Comparison of ENCODE assay signal across 24 cellular contexts in the genomic region with DNA sequence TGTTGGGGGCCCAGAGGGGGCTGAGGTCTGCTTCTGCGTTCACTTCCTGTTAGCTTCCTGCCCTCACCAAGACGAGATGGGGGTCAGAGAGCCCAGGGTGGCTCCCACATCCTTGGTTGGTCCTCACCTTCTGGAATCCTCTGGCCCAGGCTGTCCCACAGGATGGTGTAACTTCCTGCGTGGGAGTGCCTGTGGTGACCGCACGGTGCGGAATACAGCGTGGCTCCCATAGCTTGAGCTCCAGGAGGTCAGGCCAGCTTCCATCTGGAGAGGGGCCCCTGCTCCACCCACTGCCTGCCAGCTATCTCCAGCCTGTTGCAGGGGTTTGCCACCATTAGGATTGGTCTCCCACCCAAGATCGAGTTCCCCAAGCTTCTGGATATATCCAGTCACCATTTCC.
"Had no signal": no experiment of that assay in that cellular context is flagged by ENCODE, and none has a peak within 500 bp of the region (broad histone marks: within the 10 kb centered on the region; RNA-seq: fewer than 3 reads in every experiment).

No MANE protein-coding gene starts in this region.

- H3K4me2 ChIP-seq: hepatocyte had no signal

- DNase-seq: cerebellar nuclear complex; effector CD4-positive, alpha-beta T cell; foreskin keratinocyte; heart left ventricle; kidney; midbrain; naive thymus-derived CD4-positive, alpha-beta T cell; right lobe of liver; small intestine; stimulated activated CD4-positive, alpha-beta T cell treated with anti-CD3 and anti-CD28 coated beads, Interleukin-15, amount 100 ng/mL, for 24 hours; stimulated activated CD4-positive, alpha-beta T cell treated with anti-CD3 and anti-CD28 coated beads, Interleukin-2, amount 100 ng/mL, for 48 hours; stimulated activated naive B cell treated with anti-CD40 and anti-IgM and Interleukin-4, amounts not matched to agents 10 μg/mL and 1 μg/mL and 100 μg/mL, for 72 hours had no signal

- H3K9ac ChIP-seq: parathyroid adenoma had no signal

- H3K4me3 ChIP-seq: dorsolateral prefrontal cortex, esophagus muscularis mucosa, gastroesophageal sphincter, heart left ventricle, hepatocyte, lung, right lobe of liver, thoracic aorta, tibial nerve had no signal

- H2AFZ ChIP-seq: hepatocyte, parathyroid adenoma had no signal

- H3K79me2 ChIP-seq: hepatocyte, parathyroid adenoma had no signal

- ATAC-seq: foreskin keratinocyte; gastroesophageal sphincter; left lobe of liver; naive thymus-derived CD4-positive, alpha-beta T cell; right lobe of liver; stimulated activated naive B cell treated with anti-CD40 and anti-IgM and Interleukin-4, amounts not matched to agents 10 μg/mL and 1 μg/mL and 100 μg/mL, for 72 hours had no signal

- H3K4me1 ChIP-seq: esophagus muscularis mucosa, foreskin keratinocyte, gastroesophageal sphincter, heart left ventricle, parathyroid adenoma, right lobe of liver, tibial nerve had no signal

- H3K9me3 ChIP-seq: esophagus muscularis mucosa, gastroesophageal sphincter, heart left ventricle, neutrophil, right lobe of liver, thoracic aorta, tibial nerve had no signal

- H3K27me3 ChIP-seq: foreskin keratinocyte, hepatocyte, neutrophil, right lobe of liver, tibial nerve had no signal

- H3K36me3 ChIP-seq: esophagus muscularis mucosa, gastroesophageal sphincter, heart left ventricle, neutrophil, right lobe of liver, thoracic aorta, tibial nerve had no signal

- FAIRE-seq: colon, endothelial cell of umbilical vein, kidney, small intestine had no signal

- H3K27ac ChIP-seq: esophagus muscularis mucosa, foreskin keratinocyte, gastroesophageal sphincter, heart left ventricle, hepatocyte, neutrophil, parathyroid adenoma, right lobe of liver, thoracic aorta, tibial nerve had no signal
